8 cellular contexts compared by ENCODE assay signal in the genomic region with DNA sequence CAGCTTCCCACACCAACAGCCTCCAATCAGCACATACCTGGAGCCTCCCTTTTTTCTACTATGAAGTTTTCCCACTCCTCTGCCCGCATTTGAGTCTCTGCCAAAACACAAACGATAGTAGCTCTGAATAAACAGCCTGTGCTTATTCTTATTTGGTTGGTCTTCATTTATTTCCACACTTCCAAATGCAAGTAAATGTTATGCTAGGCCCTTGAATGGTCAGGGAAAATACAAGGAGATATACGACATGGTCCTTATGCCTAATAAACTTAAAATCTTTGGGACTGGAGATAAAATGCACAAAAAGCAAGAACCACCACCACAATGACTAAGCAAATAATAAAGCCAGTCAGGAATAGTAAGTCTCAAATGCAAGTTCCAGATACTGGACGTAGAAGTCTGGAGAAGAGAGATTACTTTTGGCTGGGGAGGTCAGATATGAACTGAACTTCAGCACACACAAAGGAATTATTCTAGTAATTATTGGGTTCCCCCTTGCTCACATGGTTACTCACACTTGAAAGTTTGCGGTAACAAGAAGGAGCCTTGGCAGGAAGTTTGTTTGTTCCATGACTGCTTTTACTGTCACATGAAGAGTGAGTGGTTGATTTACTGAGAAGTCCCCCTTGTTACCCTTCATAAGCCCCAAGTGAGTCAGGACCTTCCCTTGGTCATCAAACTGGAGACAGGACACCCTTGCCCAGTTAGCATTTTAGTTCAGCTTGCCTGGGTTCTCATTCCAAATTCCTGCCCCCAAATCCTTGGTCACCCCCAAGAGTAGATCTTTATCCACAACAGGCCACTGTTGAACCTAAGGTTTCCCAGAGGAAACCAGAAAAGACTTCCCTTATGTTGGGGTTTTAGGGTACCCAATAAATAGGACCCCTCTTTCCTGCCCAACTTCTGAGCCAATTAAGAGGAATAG.
DNase-seq lines count a peak whose midpoint lies in the region; ATAC-seq and TF ChIP-seq lines count a peak whose summit lies in the region.

No MANE protein-coding gene starts in this region.

- H3K27me3 Mint-ChIP-seq in dendritic cell treated with granulocyte-macrophage colony-stimulating factor and Interleukin-4, amounts not matched to agents 40 ng/mL and 50 ng/mL, for 4 days: peaks cover 2% of the 10 kb centered on the region
- H3K27me3 Mint-ChIP-seq in stimulated activated naive B cell treated with anti-CD40 and anti-IgM and Interleukin-4, amounts not matched to agents 10 μg/mL and 1 μg/mL and 100 μg/mL, for 72 hours: no peaks in the 10 kb centered on the region

- peak; percentile 44 for DNase-seq in activated naive CD4-positive, alpha-beta T cell treated with Interleukin-2 at 50 U/mL for 16 hours
- no peak for DNase-seq in activated naive CD4-positive, alpha-beta T cell (lab: John Stamatoyannopoulos, UW)
- DNase-seq in Peyer's patch (peak in 1 of 3 donors; percentile 31), SK-N-DZ (ENCODE audit: low spot score) (no peak), NCI-H1105 treated with DMSO at 0.1 percent for 48 hours (lab: John Stamatoyannopoulos, UW) (no peak)
- DNase-seq in stimulated activated naive B cell treated with anti-CD40 and anti-IgM and Interleukin-4, amounts not matched to agents 10 μg/mL and 1 μg/mL and 100 μg/mL, for 72 hours: peak; percentile 75

- peaks cover 0 to 10% (median 3%) of the 10 kb centered on the region in 4 donors for H3K4me1 ChIP-seq in Peyer's patch

- H3K4me1 Mint-ChIP-seq in dendritic cell treated with granulocyte-macrophage colony-stimulating factor and Interleukin-4, amounts not matched to agents 40 ng/mL and 50 ng/mL, for 4 days (ENCODE audit: low read depth): peaks cover 75% of the 10 kb centered on the region
- H3K4me1 Mint-ChIP-seq in stimulated activated naive B cell treated with anti-CD40 and anti-IgM and Interleukin-4, amounts not matched to agents 10 μg/mL and 1 μg/mL and 100 μg/mL, for 72 hours: peaks cover 78 to 100% of the 10 kb centered on the region in 2 donors

- H3K4me3 ChIP-seq in Peyer's patch: no peak overlapping the region

- no peak overlapping the region for H3K4me3 Mint-ChIP-seq in dendritic cell treated with granulocyte-macrophage colony-stimulating factor and Interleukin-4, amounts not matched to agents 40 ng/mL and 50 ng/mL, for 4 days
- peak overlapping the region; percentile 60 for H3K4me3 Mint-ChIP-seq in stimulated activated naive B cell treated with anti-CD40 and anti-IgM and Interleukin-4, amounts not matched to agents 10 μg/mL and 1 μg/mL and 100 μg/mL, for 72 hours

- no peaks in the 10 kb centered on the region for H3K9me3 Mint-ChIP-seq in dendritic cell treated with granulocyte-macrophage colony-stimulating factor and Interleukin-4, amounts not matched to agents 40 ng/mL and 50 ng/mL, for 4 days
- H3K9me3 Mint-ChIP-seq in stimulated activated naive B cell treated with anti-CD40 and anti-IgM and Interleukin-4, amounts not matched to agents 10 μg/mL and 1 μg/mL and 100 μg/mL, for 72 hours: peaks cover 7 to 11% of the 10 kb centered on the region in 2 donors

- H3K9me3 ChIP-seq in Peyer's patch: no peaks in the 10 kb centered on the region

- peak; percentile 88 for ATAC-seq in HG02852 (IDR thresholded peaks at IDR 0.05; ENCODE audit: unreplicated experiment)
- ATAC-seq in stimulated activated naive B cell treated with anti-CD40 and anti-IgM and Interleukin-4, amounts not matched to agents 10 μg/mL and 1 μg/mL and 100 μg/mL, for 72 hours (replicated peaks): peak; percentile 73 to 76

- H3K27ac ChIP-seq in Peyer's patch: peak overlapping the region in 3 of 4 donors; percentile 4 to 39 (median 34)

- TF ChIP-seq CTCF in Peyer's patch (IDR thresholded peaks at IDR 0.05): no peak

- peak overlapping the region; percentile 75 for H3K27ac Mint-ChIP-seq in dendritic cell treated with granulocyte-macrophage colony-stimulating factor and Interleukin-4, amounts not matched to agents 40 ng/mL and 50 ng/mL, for 4 days
- peak overlapping the region; percentile 97 for H3K27ac Mint-ChIP-seq in stimulated activated naive B cell treated with anti-CD40 and anti-IgM and Interleukin-4, amounts not matched to agents 10 μg/mL and 1 μg/mL and 100 μg/mL, for 72 hours

- intact Hi-C loops in dendritic cell treated with granulocyte-macrophage colony-stimulating factor and Interleukin-4, amounts not matched to agents 40 ng/mL and 50 ng/mL, for 4 days (cut with micrococcal nuclease): no loop called here

- no peak for TF ChIP-seq POLR2A in Peyer's patch (IDR thresholded peaks at IDR 0.05)

- no peaks in the 10 kb centered on the region for H3K36me3 Mint-ChIP-seq in dendritic cell treated with granulocyte-macrophage colony-stimulating factor and Interleukin-4, amounts not matched to agents 40 ng/mL and 50 ng/mL, for 4 days (ENCODE audit: low read depth)
- peaks cover 2 to 23% of the 10 kb centered on the region in 2 donors for H3K36me3 Mint-ChIP-seq in stimulated activated naive B cell treated with anti-CD40 and anti-IgM and Interleukin-4, amounts not matched to agents 10 μg/mL and 1 μg/mL and 100 μg/mL, for 72 hours

- no peaks in the 10 kb centered on the region for H3K36me3 ChIP-seq in Peyer's patch

- H3K27me3 ChIP-seq in Peyer's patch: no peaks in the 10 kb centered on the region

Comparison
In these comparisons a context has a peak if more than half of its experiments do, and no peak if none do; other contexts are left out.
1. DNase-seq: peak in activated naive CD4-positive, alpha-beta T cell treated with Interleukin-2 at 50 U/mL for 16 hours (single experiment) and stimulated activated naive B cell treated with anti-CD40 and anti-IgM and Interleukin-4, amounts not matched to agents 10 μg/mL and 1 μg/mL and 100 μg/mL, for 72 hours (single experiment); none in activated naive CD4-positive, alpha-beta T cell (0 of 4), SK-N-DZ (single experiment) and NCI-H1105 treated with DMSO at 0.1 percent for 48 hours (single experiment).